Comparison of ENCODE assay signal across 9 cellular contexts in the genomic region with DNA sequence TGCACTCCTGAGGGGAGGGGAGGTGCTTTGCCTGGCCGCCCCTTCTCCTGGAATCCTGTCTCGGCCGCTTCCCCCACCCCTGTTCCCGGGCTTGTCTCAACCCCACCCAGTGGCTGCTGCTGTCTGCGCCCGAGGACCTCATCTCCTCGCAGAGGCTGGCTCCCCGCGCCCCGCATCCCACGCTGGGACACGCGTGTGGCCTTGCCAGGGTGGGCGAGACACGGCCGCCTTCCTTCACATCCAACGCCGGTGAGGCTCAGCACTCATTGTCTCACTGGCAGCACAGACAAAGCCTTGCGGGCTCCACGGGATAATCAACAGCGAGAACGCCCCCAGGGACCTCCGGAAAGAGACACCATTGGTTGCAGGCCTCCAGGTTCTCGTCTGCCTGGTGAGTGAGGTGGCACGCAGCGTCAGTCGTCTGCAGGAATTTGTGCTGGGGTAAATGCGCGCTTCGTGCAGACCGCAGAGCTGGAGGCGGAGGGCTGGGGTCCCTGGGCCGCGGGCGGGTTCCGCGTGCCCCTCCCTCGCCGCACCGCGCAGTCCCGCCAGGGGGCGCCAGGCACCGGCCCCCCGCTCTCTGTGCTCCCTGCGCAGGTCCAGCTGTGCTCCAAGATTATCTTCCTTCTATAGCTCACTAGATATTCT. TPM values are rescaled to one million over a fixed set of nuclear protein-coding genes. Genes with fewer than 3 reads are reported as not detected.
DNase-seq lines count a peak whose midpoint lies in the region; ATAC-seq and TF ChIP-seq lines count a peak whose summit lies in the region.
"Had no signal": no experiment of that assay in that cellular context is flagged by ENCODE, and none has a peak within 500 bp of the region (broad histone marks: within the 10 kb centered on the region; RNA-seq: fewer than 3 reads in every experiment).

No MANE protein-coding gene starts in this region.

- no peaks in the 10 kb centered on the region for H3K9me3 Mint-ChIP-seq in naive thymus-derived CD4-positive, alpha-beta T cell
- H3K9me3 Mint-ChIP-seq in CD8-positive, alpha-beta memory T cell, result no peaks in the 10 kb centered on the region

- H3K4me3 ChIP-seq in GM06990 (replicated peaks; ENCODE audit: low read depth, low read length), result no peak overlapping the region
- H3K4me3 ChIP-seq in dorsolateral prefrontal cortex, result peak overlapping the region in 58 of 59 donors; percentile 10 to 65 (median 46)
- no peak overlapping the region for H3K4me3 ChIP-seq in naive thymus-derived CD4-positive, alpha-beta T cell (ENCODE audit: low read length)
- no peak overlapping the region for H3K4me3 ChIP-seq in CD8-positive, alpha-beta memory T cell (ENCODE audit: low read length)

- POLR2A ChIA-PET in naive thymus-derived CD4-positive, alpha-beta T cell (lab: Charles Lee), result interaction anchor here (0.6 kb wide), 1 partner anchor 1431 kb away, joined by 3 read pairs; no protein-coding TSS in a partner anchor
- POLR2A ChIA-PET in CD8-positive, alpha-beta memory T cell (lab: Charles Lee), result no interaction called here

- peak overlapping the region in 1 of 10 donors; percentile 7 for H3K4me3 Mint-ChIP-seq in naive thymus-derived CD4-positive, alpha-beta T cell
- peak overlapping the region in 1 of 7 donors; percentile 7 for H3K4me3 Mint-ChIP-seq in CD8-positive, alpha-beta memory T cell
- H3K4me3 Mint-ChIP-seq: naive B cell had no signal

- peak overlapping the region in 55 of 59 donors; percentile 9 to 88 (median 71) for H3K27ac ChIP-seq in dorsolateral prefrontal cortex
- H3K27ac ChIP-seq in naive thymus-derived CD4-positive, alpha-beta T cell (ENCODE audit: low read depth, low read length), result no peak overlapping the region
- no peak overlapping the region for H3K27ac ChIP-seq in CD8-positive, alpha-beta memory T cell (ENCODE audit: low read depth, low read length)

- ATAC-seq in naive thymus-derived CD4-positive, alpha-beta T cell, result peak; percentile 50
- no peak for ATAC-seq in HG02884 (IDR thresholded peaks at IDR 0.05; ENCODE audit: unreplicated experiment)

- peaks cover 0 to 17% (median 4%) of the 10 kb centered on the region in 7 donors for H3K4me1 Mint-ChIP-seq in naive thymus-derived CD4-positive, alpha-beta T cell
- peaks cover 9 to 13% (median 10%) of the 10 kb centered on the region in 3 donors for H3K4me1 Mint-ChIP-seq in CD8-positive, alpha-beta memory T cell
- H3K4me1 Mint-ChIP-seq: naive B cell had no signal

- H3K27me3 ChIP-seq in GM06990 (replicated peaks; ENCODE audit: control insufficient read depth, insufficient read depth, low read length) (peaks cover 1% of the 10 kb centered on the region; the same call in 1 of the 2 replicates), dorsolateral prefrontal cortex (peaks cover 0 to 20% (median 0%) of the 10 kb centered on the region in 45 donors)
- H3K27me3 ChIP-seq in naive thymus-derived CD4-positive, alpha-beta T cell (ENCODE audit: control insufficient read depth in 2 of 2, insufficient read depth in 2 of 2, low read length in 2 of 2), result no peaks in the 10 kb centered on the region
- H3K27me3 ChIP-seq in CD8-positive, alpha-beta memory T cell (ENCODE audit: insufficient read depth, low read length, poor library complexity, severe bottlenecking), result peaks cover 3% of the 10 kb centered on the region

- peaks cover 26 to 55% (median 46%) of the 10 kb centered on the region in 5 donors for H3K27me3 Mint-ChIP-seq in naive thymus-derived CD4-positive, alpha-beta T cell
- peaks cover 44 to 63% of the 10 kb centered on the region in 2 donors for H3K27me3 Mint-ChIP-seq in CD8-positive, alpha-beta memory T cell

- CTCF ChIA-PET in naive thymus-derived CD4-positive, alpha-beta T cell (lab: Charles Lee), result interaction anchor here (0.5 kb wide), 1 partner anchor 152 kb away, joined by 4 read pairs; no protein-coding TSS in a partner anchor
- CTCF ChIA-PET in CD8-positive, alpha-beta memory T cell (lab: Charles Lee), result interaction anchor here (0.9 to 1.5 kb wide), 3 partner anchors 11 to 25 kb away, joined by 3 to 4 read pairs (median 4); no protein-coding TSS in a partner anchor

- intact Hi-C loops in dorsolateral prefrontal cortex (cut with DNase I), result loop anchor here in 1 of 2 donors (1.0 kb wide), 1 partner anchor 26 kb away; the partner anchor contains the start of gene CCDC177
- intact Hi-C loops in naive thymus-derived CD4-positive, alpha-beta T cell (cut with micrococcal nuclease), result no loop called here

- H3K36me3 Mint-ChIP-seq in naive thymus-derived CD4-positive, alpha-beta T cell, result no peaks in the 10 kb centered on the region
- no peaks in the 10 kb centered on the region for H3K36me3 Mint-ChIP-seq in CD8-positive, alpha-beta memory T cell
- H3K36me3 Mint-ChIP-seq: naive B cell had no signal

- H3K27ac Mint-ChIP-seq in naive thymus-derived CD4-positive, alpha-beta T cell, result no peak overlapping the region
- no peak overlapping the region for H3K27ac Mint-ChIP-seq in CD8-positive, alpha-beta memory T cell

- H3K9me3 ChIP-seq in naive thymus-derived CD4-positive, alpha-beta T cell (ENCODE audit: control insufficient read depth in 2 of 3, low read length in 3 of 3), result no peaks in the 10 kb centered on the region
- H3K9me3 ChIP-seq in CD8-positive, alpha-beta memory T cell (ENCODE audit: low read length), result no peaks in the 10 kb centered on the region

- DNase-seq in GM06990 (ENCODE audit: extremely low read depth, insufficient read length), result peak; percentile 18
- DNase-seq in NCI-H69 (lab: John Stamatoyannopoulos, UW), result peak; percentile 79
- peak in 8 of 10 donors; percentile 45 to 71 (median 62) for DNase-seq in dorsolateral prefrontal cortex
- peak in 2 of 9 donors; percentile 7 to 52 for DNase-seq in naive thymus-derived CD4-positive, alpha-beta T cell
- no peak for DNase-seq in CD8-positive, alpha-beta memory T cell
- DNase-seq in activated gamma-delta T cell (lab: John Stamatoyannopoulos, UW), result no peak
- no peak for DNase-seq in mesenteric fat pad (ENCODE audit: low spot score)
- DNase-seq: naive B cell had no signal

- no peaks in the 10 kb centered on the region for H3K36me3 ChIP-seq in GM06990 (ENCODE audit: control insufficient read depth, insufficient read depth, low read length)
- H3K36me3 ChIP-seq in naive thymus-derived CD4-positive, alpha-beta T cell (ENCODE audit: control insufficient read depth in 2 of 3, insufficient read depth in 3 of 3, low read length in 3 of 3), result no peaks in the 10 kb centered on the region
- H3K36me3 ChIP-seq in CD8-positive, alpha-beta memory T cell (ENCODE audit: insufficient read depth, low read length), result no peaks in the 10 kb centered on the region

- no peaks in the 10 kb centered on the region for H3K4me1 ChIP-seq in naive thymus-derived CD4-positive, alpha-beta T cell (ENCODE audit: control insufficient read depth in 2 of 2, insufficient read depth in 2 of 2, low read length in 2 of 2)
- H3K4me1 ChIP-seq in CD8-positive, alpha-beta memory T cell (ENCODE audit: insufficient read depth, low read length), result no peaks in the 10 kb centered on the region

- peak; percentile 42 for TF ChIP-seq CTCF in GM06990 (IDR thresholded peaks at IDR 0.05; ENCODE audit: insufficient read depth, low read length, poor library complexity, severe bottlenecking)
- peak; percentile 41 to 77 (median 64) for TF ChIP-seq CTCF in dorsolateral prefrontal cortex (IDR thresholded peaks at IDR 0.05 in 54 of 56, conservative IDR thresholded peaks at IDR 0.05 in 2 of 56; ENCODE audit: low read depth in 1 of 56, partially characterized antibody in 56 of 56)

RNA-seq across cellular contexts. Expression of gene CCDC177, which starts 26.8 kb away (rescaled TPM):
- total RNA-seq in dorsolateral prefrontal cortex, result 10 to 100 TPM in 59 of 120 experiments, 1 to 10 TPM in 61; 2.8 to 14.6 (median 10.0) TPM
- not detected for total RNA-seq in naive thymus-derived CD4-positive, alpha-beta T cell
- not detected for polyA plus RNA-seq in naive thymus-derived CD4-positive, alpha-beta T cell
- not detected for total RNA-seq in CD8-positive, alpha-beta memory T cell
- not detected for polyA plus RNA-seq in CD8-positive, alpha-beta memory T cell
- not detected for total RNA-seq in mesenteric fat pad

Comparison
In these comparisons a context has a peak if more than half of its experiments do, and no peak if none do; other contexts are left out.
1. DNase-seq: peak in GM06990 (single experiment), NCI-H69 (single experiment) and dorsolateral prefrontal cortex (8 of 10); none in CD8-positive, alpha-beta memory T cell (0 of 5), activated gamma-delta T cell (single experiment) and mesenteric fat pad (single experiment).
2. H3K4me3 ChIP-seq: peak in dorsolateral prefrontal cortex (58 of 59); none in GM06990 (single experiment), naive thymus-derived CD4-positive, alpha-beta T cell (single experiment) and CD8-positive, alpha-beta memory T cell (single experiment).
3. H3K27ac ChIP-seq: peak in dorsolateral prefrontal cortex (55 of 59); none in naive thymus-derived CD4-positive, alpha-beta T cell (single experiment) and CD8-positive, alpha-beta memory T cell (single experiment).